ENCODE assay signal across 31 cellular contexts in genomic region chr17:16623282-16623681, GRCh38.
"Had no signal": no experiment of that assay in that cellular context is flagged by ENCODE, and none has a peak within 500 bp of the region (broad histone marks: within the 10 kb centered on the region; RNA-seq: fewer than 3 reads in every experiment).

No MANE protein-coding gene starts in this region.

- H3K4me1 ChIP-seq: colonic mucosa, esophagus squamous epithelium, heart right ventricle, left ventricle myocardium inferior, lower lobe of right lung, neural progenitor cell, parathyroid adenoma, right atrium auricular region, sigmoid colon, stomach, testis, tibial artery had no signal

- H3K4me1 Mint-ChIP-seq: immature natural killer cell; nephron; neural progenitor cell; stimulated activated effector memory CD8-positive, alpha-beta T cell treated with anti-CD3 and anti-CD28 coated beads, Interleukin-12 subunit alpha, Interleukin-12 subunit beta, amount 100 ng/mL, for 72 hours had no signal

- H3K27me3 Mint-ChIP-seq: dendritic cell treated with granulocyte-macrophage colony-stimulating factor and Interleukin-4, amounts not matched to agents 40 ng/mL and 50 ng/mL, for 4 days; naive B cell; progenitor cell of endocrine pancreas; type B pancreatic cell had no signal

- ATAC-seq: heart right ventricle; left colon; lower lobe of right lung; stimulated activated effector memory CD8-positive, alpha-beta T cell treated with anti-CD3 and anti-CD28 coated beads, Interleukin-12 subunit alpha, Interleukin-12 subunit beta, amount 100 ng/mL, for 72 hours had no signal

- H3K79me2 ChIP-seq: parathyroid adenoma had no signal

- H3K9me3 ChIP-seq: testis had no signal

- DNase-seq: colonic mucosa; effector CD8-positive, alpha-beta T cell; erythroblast; esophagus squamous epithelium; foreskin melanocyte; glutamatergic neuron; heart right ventricle; hippocampal formation; immature natural killer cell; islet precursor cell; kidney glomerular epithelial cell; left colon; left ventricle myocardium inferior; lower lobe of right lung; naive B cell; sigmoid colon; stimulated activated CD4-positive, alpha-beta T cell treated with anti-CD3 and anti-CD28 coated beads, Interleukin-2, amount 100 ng/mL, for 24 hours; stimulated activated CD4-positive, alpha-beta T cell treated with anti-CD3 and anti-CD28 coated beads, Interleukin-4, amount 100 ng/mL, for 24 hours; stimulated activated naive CD4-positive, alpha-beta T cell treated with Interleukin-2 at 50 U/mL for 16 hours; stomach; substantia nigra; testis; tibial artery had no signal

- H3K27ac Mint-ChIP-seq: dendritic cell treated with granulocyte-macrophage colony-stimulating factor and Interleukin-4, amounts not matched to agents 40 ng/mL and 50 ng/mL, for 4 days; immature natural killer cell; naive B cell; nephron; neural progenitor cell; progenitor cell of endocrine pancreas; stimulated activated effector memory CD8-positive, alpha-beta T cell treated with anti-CD3 and anti-CD28 coated beads, Interleukin-12 subunit alpha, Interleukin-12 subunit beta, amount 100 ng/mL, for 72 hours; type B pancreatic cell had no signal

- H3K4me2 ChIP-seq: neural progenitor cell had no signal

- H3K4me3 ChIP-seq: colonic mucosa, esophagus squamous epithelium, heart right ventricle, left ventricle myocardium inferior, lower lobe of right lung, neural progenitor cell, right atrium auricular region, sigmoid colon, stomach, testis, tibial artery had no signal

- H3K27me3 ChIP-seq: colonic mucosa, esophagus squamous epithelium, heart right ventricle, neural progenitor cell, right atrium auricular region, sigmoid colon, stomach, testis, tibial artery had no signal

- H3K9ac ChIP-seq: neural progenitor cell, parathyroid adenoma had no signal

- H3K4me3 Mint-ChIP-seq: dendritic cell treated with granulocyte-macrophage colony-stimulating factor and Interleukin-4, amounts not matched to agents 40 ng/mL and 50 ng/mL, for 4 days; immature natural killer cell; nephron; neural progenitor cell; stimulated activated effector memory CD8-positive, alpha-beta T cell treated with anti-CD3 and anti-CD28 coated beads, Interleukin-12 subunit alpha, Interleukin-12 subunit beta, amount 100 ng/mL, for 72 hours; type B pancreatic cell had no signal

- H2AFZ ChIP-seq: neural progenitor cell, parathyroid adenoma had no signal

- H3K27ac ChIP-seq: colonic mucosa, esophagus squamous epithelium, heart right ventricle, left ventricle myocardium inferior, lower lobe of right lung, neural progenitor cell, parathyroid adenoma, right atrium auricular region, sigmoid colon, stomach, testis, tibial artery had no signal
